12 cellular contexts compared by ENCODE assay signal in the genomic region with DNA sequence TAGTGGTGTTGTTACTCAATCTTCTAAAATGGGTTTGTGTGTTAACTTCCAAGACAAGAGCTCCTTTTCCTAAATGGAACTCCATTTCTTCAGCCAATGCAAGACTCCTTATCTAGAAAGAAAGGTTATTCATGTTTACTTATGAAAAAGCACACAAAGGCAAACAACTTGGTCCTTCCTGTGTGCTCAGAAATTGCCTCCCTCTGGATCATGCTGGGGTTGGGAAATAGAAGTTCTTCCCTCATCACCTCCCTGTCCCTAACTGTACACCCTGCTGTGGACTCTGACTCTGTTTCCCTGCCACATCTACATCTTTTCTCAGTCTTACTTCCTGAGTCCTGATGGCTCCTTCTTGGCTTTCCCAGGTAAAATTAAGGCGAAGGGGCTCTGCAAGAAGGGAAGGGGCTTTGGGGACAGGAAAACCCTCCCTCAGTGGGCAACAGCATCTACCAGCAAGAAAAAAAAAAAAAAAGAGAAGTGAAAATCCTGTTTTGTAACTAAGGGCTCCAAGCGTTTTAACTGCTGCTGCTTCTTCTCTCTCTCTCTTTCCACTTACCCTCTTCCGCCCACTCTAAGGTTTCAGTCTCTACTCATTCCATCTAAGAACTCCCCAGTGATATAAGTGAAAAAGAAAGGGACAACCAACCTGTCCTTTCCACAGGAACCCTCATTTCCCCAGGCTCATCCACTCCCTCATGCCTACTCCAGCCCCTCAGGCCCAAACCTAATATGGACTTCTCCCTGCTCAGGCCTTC. TPM values are rescaled to one million over a fixed set of nuclear protein-coding genes. Genes with fewer than 3 reads are reported as not detected.
DNase-seq lines count a peak whose midpoint lies in the region; ATAC-seq lines count a peak whose summit lies in the region.
"Had no signal": no experiment of that assay in that cellular context is flagged by ENCODE, and none has a peak within 500 bp of the region (broad histone marks: within the 10 kb centered on the region; RNA-seq: fewer than 3 reads in every experiment).

No MANE protein-coding gene starts in this region.

- no peak overlapping the region for H3K27ac Mint-ChIP-seq in T-cell
- H3K27ac Mint-ChIP-seq: T-helper 1 cell treated with Interleukin-12 subunit alpha and Interleukin-12 subunit beta and Interleukin-4 antibody, amounts not matched to agents 30 μg/mL and 1 μg/mL, for 36 hours had no signal

- DNase-seq in AML-193 (lab: John Stamatoyannopoulos, UW) (peak; percentile 42 to 48), NOMO-1 (lab: John Stamatoyannopoulos, UW; ENCODE audit: unreplicated experiment in 2 of 2) (peak; percentile 82 to 92), NCI-H524 (lab: John Stamatoyannopoulos, UW) (no peak), NCI-H2227 treated with DMSO at 0.1 percent for 48 hours (lab: John Stamatoyannopoulos, UW) (no peak), T-cell (no peak)
- DNase-seq: aorta, heart right ventricle, occipital lobe had no signal

- no peak overlapping the region for H3K4me3 Mint-ChIP-seq in T-cell
- H3K4me3 Mint-ChIP-seq: T-helper 1 cell treated with Interleukin-12 subunit alpha and Interleukin-12 subunit beta and Interleukin-4 antibody, amounts not matched to agents 30 μg/mL and 1 μg/mL, for 36 hours had no signal

- CTCF ChIA-PET in T-cell (lab: Charles Lee), result no interaction called here

- no peaks in the 10 kb centered on the region for H3K9me3 Mint-ChIP-seq in T-cell
- H3K9me3 Mint-ChIP-seq: T-helper 1 cell treated with Interleukin-12 subunit alpha and Interleukin-12 subunit beta and Interleukin-4 antibody, amounts not matched to agents 30 μg/mL and 1 μg/mL, for 36 hours had no signal

- H3K27me3 Mint-ChIP-seq in T-cell, result peaks cover 1 to 22% of the 10 kb centered on the region in 2 donors

- no peaks in the 10 kb centered on the region for H3K36me3 Mint-ChIP-seq in T-cell

- ATAC-seq in GM19043 (IDR thresholded peaks at IDR 0.05; ENCODE audit: low read depth, unreplicated experiment) (peak; percentile 78), HG02943 (IDR thresholded peaks at IDR 0.05; ENCODE audit: low read depth, unreplicated experiment) (peak; percentile 83), T-cell (replicated peaks in 1 of 4) (no peak), esophagus mucosa (no peak)

- POLR2A ChIA-PET in T-cell (lab: Charles Lee), result no interaction called here

- peaks cover 0 to 14% (median 4%) of the 10 kb centered on the region in 3 donors for H3K4me1 Mint-ChIP-seq in T-cell

RNA-seq across cellular contexts. Expression of a gene that starts 19.9 kb away (rescaled TPM):
- 1 to 10 TPM in 4 of 5 donors, under 1 TPM in 1; 0.44 to 2.5 (median 1.8) TPM for total RNA-seq in T-cell
- 0.16 TPM for total RNA-seq in esophagus mucosa

RNA-seq across cellular contexts. Expression of a gene that starts 55.8 kb away (rescaled TPM):
- total RNA-seq in T-cell (1 to 10 TPM; 3.1 to 6.8 (median 5.3) TPM), esophagus mucosa (17.8 TPM)

Comparison
In these comparisons a context has a peak if more than half of its experiments do, and no peak if none do; other contexts are left out.
1. DNase-seq: peak in AML-193 (2 of 2) and NOMO-1 (2 of 2); none in NCI-H524 (0 of 2), NCI-H2227 treated with DMSO at 0.1 percent for 48 hours (single experiment) and T-cell (0 of 34).
2. ATAC-seq: peak in GM19043 (single experiment) and HG02943 (single experiment); none in T-cell (0 of 4) and esophagus mucosa (single experiment).